23 cellular contexts compared by ENCODE assay signal in the genomic region with DNA sequence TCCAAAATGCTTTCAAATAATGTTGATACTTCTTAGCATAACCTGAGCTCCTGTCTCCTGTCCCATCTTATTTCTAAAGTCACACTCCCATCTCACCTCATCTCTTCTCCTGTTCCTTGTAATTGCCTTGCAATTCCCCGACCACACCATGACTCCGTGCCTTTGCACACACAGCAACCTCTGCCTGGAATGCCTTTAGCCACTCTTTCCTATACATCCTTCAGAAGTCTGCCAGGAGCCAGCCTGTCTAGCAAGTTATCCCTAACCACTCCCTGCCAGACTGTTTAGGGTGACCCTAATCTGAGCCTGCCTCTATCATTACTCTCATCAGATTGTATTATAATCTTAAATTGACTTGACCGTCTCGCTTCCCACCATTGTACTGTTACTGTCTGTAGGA.
"Had no signal": no experiment of that assay in that cellular context is flagged by ENCODE, and none has a peak within 500 bp of the region (broad histone marks: within the 10 kb centered on the region; RNA-seq: fewer than 3 reads in every experiment).

No MANE protein-coding gene starts in this region.

- H3K9me3 ChIP-seq: left ventricle myocardium inferior, mucosa of descending colon, ovary, right atrium auricular region, suprapubic skin, thoracic aorta, tibial artery, upper lobe of right lung had no signal

- FAIRE-seq: islet of Langerhans, urothelium cell line had no signal

- H3K4me3 ChIP-seq: left ventricle myocardium inferior, lung, mucosa of descending colon, ovary, right atrium auricular region, skin epidermis, suprapubic skin, thoracic aorta, tibial artery, upper lobe of right lung had no signal

- H3K4me1 ChIP-seq: left ventricle myocardium inferior, right atrium auricular region, suprapubic skin, tibial artery, upper lobe of right lung had no signal

- H3K4me1 Mint-ChIP-seq: immature natural killer cell; stimulated activated effector memory CD8-positive, alpha-beta T cell treated with anti-CD3 and anti-CD28 coated beads, Interleukin-12 subunit alpha, Interleukin-12 subunit beta, amount 100 ng/mL, for 72 hours had no signal

- H3K27ac ChIP-seq: left ventricle myocardium inferior, ovary, right atrium auricular region, skin epidermis, suprapubic skin, thoracic aorta, tibial artery, upper lobe of right lung had no signal

- H3K9me3 Mint-ChIP-seq: immature natural killer cell; naive thymus-derived CD4-positive, alpha-beta T cell; natural killer cell treated with Interleukin-12 subunit alpha and Interleukin-12 subunit beta and Interleukin-15 and Interleukin-18, amount 100 ng/mL, for 72 hours; stimulated activated effector memory CD8-positive, alpha-beta T cell treated with anti-CD3 and anti-CD28 coated beads, Interleukin-12 subunit alpha, Interleukin-12 subunit beta, amount 100 ng/mL, for 72 hours had no signal

- H3K4me3 Mint-ChIP-seq: immature natural killer cell; natural killer cell treated with Interleukin-12 subunit alpha and Interleukin-12 subunit beta and Interleukin-15 and Interleukin-18, amount 100 ng/mL, for 72 hours; stimulated activated effector memory CD8-positive, alpha-beta T cell treated with anti-CD3 and anti-CD28 coated beads, Interleukin-12 subunit alpha, Interleukin-12 subunit beta, amount 100 ng/mL, for 72 hours had no signal

- H3K36me3 Mint-ChIP-seq: immature natural killer cell; naive thymus-derived CD4-positive, alpha-beta T cell; natural killer cell treated with Interleukin-12 subunit alpha and Interleukin-12 subunit beta and Interleukin-15 and Interleukin-18, amount 100 ng/mL, for 72 hours; stimulated activated effector memory CD8-positive, alpha-beta T cell treated with anti-CD3 and anti-CD28 coated beads, Interleukin-12 subunit alpha, Interleukin-12 subunit beta, amount 100 ng/mL, for 72 hours had no signal

- H3K27ac Mint-ChIP-seq: immature natural killer cell; natural killer cell treated with Interleukin-12 subunit alpha and Interleukin-12 subunit beta and Interleukin-15 and Interleukin-18, amount 100 ng/mL, for 72 hours; progenitor cell of endocrine pancreas; stimulated activated effector memory CD8-positive, alpha-beta T cell treated with anti-CD3 and anti-CD28 coated beads, Interleukin-12 subunit alpha, Interleukin-12 subunit beta, amount 100 ng/mL, for 72 hours had no signal

- ATAC-seq: mucosa of descending colon; naive thymus-derived CD4-positive, alpha-beta T cell; natural killer cell treated with Interleukin-12 subunit alpha and Interleukin-12 subunit beta and Interleukin-15 and Interleukin-18, amount 100 ng/mL, for 72 hours; sciatic nerve; stimulated activated effector memory CD8-positive, alpha-beta T cell treated with anti-CD3 and anti-CD28 coated beads, Interleukin-12 subunit alpha, Interleukin-12 subunit beta, amount 100 ng/mL, for 72 hours; upper lobe of right lung had no signal

- DNase-seq: hypothalamus; immature natural killer cell; left ventricle myocardium inferior; midbrain; mucosa of descending colon; naive thymus-derived CD4-positive, alpha-beta T cell; ovary; stimulated activated CD4-positive, alpha-beta T cell treated with anti-CD3 and anti-CD28 coated beads, Interleukin-4, amount 100 ng/mL, for 24 hours; stimulated activated naive CD4-positive, alpha-beta T cell; tibial artery; trophoblast cell; upper lobe of right lung had no signal

- H3K36me3 ChIP-seq: left ventricle myocardium inferior, ovary, right atrium auricular region, suprapubic skin, thoracic aorta, tibial artery, upper lobe of right lung had no signal

- H3K27me3 ChIP-seq: ovary, right atrium auricular region, suprapubic skin, tibial artery, upper lobe of right lung had no signal
